ENCODE assay signal across 18 cellular contexts in the genomic region with DNA sequence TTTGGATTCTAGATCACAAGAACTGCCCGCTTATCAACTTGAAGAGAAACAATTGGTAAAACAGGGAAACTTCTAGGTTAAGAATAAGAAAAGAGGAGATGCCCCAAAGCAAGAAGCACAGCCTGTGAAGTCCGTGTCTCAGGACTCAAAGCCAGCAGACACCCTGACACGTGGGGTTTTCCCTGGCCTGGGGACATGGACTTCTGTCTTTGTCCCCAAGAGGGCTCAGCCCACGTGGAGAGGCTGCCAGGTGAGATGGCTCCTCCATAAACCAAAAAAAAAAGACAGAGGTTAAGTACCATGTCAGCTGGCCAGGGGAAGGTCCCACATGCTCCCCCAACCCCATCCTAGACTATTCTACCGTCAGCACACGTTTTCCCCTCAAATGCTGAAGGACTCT. TPM values are rescaled to one million over a fixed set of nuclear protein-coding genes. Genes with fewer than 3 reads are reported as not detected.
DNase-seq lines count a peak whose midpoint lies in the region; ATAC-seq, FAIRE-seq and TF ChIP-seq lines count a peak whose summit lies in the region.
"Had no signal": no experiment of that assay in that cellular context is flagged by ENCODE, and none has a peak within 500 bp of the region (broad histone marks: within the 10 kb centered on the region; RNA-seq: fewer than 3 reads in every experiment).

No MANE protein-coding gene starts in this region.

- peak overlapping the region; percentile 93 for H3K27ac ChIP-seq in left ventricle myocardium inferior (replicated peaks)
- H3K27ac ChIP-seq in H1 (ENCODE audit: low read depth, low read length) = no peak overlapping the region
- H3K27ac ChIP-seq in uterus = peak overlapping the region; percentile 5 to 7

- no peaks in the 10 kb centered on the region for H3K79me2 ChIP-seq in H1 (ENCODE audit: control insufficient read depth in 1 of 2, insufficient read depth in 2 of 2, low read length in 2 of 2)

- POLR2A ChIA-PET in H1 (lab: Charles Lee; ENCODE audit: partially characterized antibody) = no interaction called here

- no peaks in the 10 kb centered on the region for H3K9me3 Mint-ChIP-seq in nephron progenitor cell
- H3K9me3 Mint-ChIP-seq in natural killer cell treated with Interleukin-12 subunit alpha and Interleukin-12 subunit beta and Interleukin-15 and Interleukin-18, amount 100 ng/mL, for 72 hours = no peaks in the 10 kb centered on the region
- H3K9me3 Mint-ChIP-seq: activated CD4-positive, alpha-beta T cell treated with anti-CD3 and anti-CD28 coated beads, Interleukin-2, amount 10 ng/mL, durations not matched to agents 7 days and 5 days; activated T-cell treated with anti-CD3 and anti-CD28 coated beads, Interleukin-2, amount 50 U/mL, for 72 hours; stimulated activated effector memory CD8-positive, alpha-beta T cell treated with anti-CD3 and anti-CD28 coated beads, Interleukin-12 subunit alpha, Interleukin-12 subunit beta, amount 100 ng/mL, for 72 hours had no signal

- CTCF ChIA-PET in H1 (lab: Charles Lee; ENCODE audit: partially characterized antibody) = interaction anchor here (1.8 to 2.0 kb wide), 2 partner anchors 10 to 12 kb away, joined by 7 to 10 read pairs; no protein-coding TSS in a partner anchor

- H2AK5ac ChIP-seq in H1 (ENCODE audit: low read depth, low read length) = peak overlapping the region; percentile 70; the same call in 1 of the 2 replicates

- TF ChIP-seq EP300 in H1 (IDR thresholded peaks at IDR 0.05; ENCODE audit: borderline replicate concordance in 1 of 2, low read depth in 2 of 2, low read length in 2 of 2) = no peak

- H3K9me3 ChIP-seq in left ventricle myocardium inferior (replicated peaks) (no peaks in the 10 kb centered on the region), H1 (ENCODE audit: insufficient read depth in 2 of 2, low read depth in 1 of 2, low read length in 1 of 2) (no peaks in the 10 kb centered on the region), uterus (no peaks in the 10 kb centered on the region)

- H3K18ac ChIP-seq in H1 (ENCODE audit: extremely low read depth, low read length) = peak overlapping the region; percentile 55; the same call in 1 of the 2 replicates

- no peak for FAIRE-seq in H1 (lab: Jason Lieb, UNC)

- no peak overlapping the region for H3K4me3 ChIP-seq in left ventricle myocardium inferior
- no peak overlapping the region for H3K4me3 ChIP-seq in H1 (ENCODE audit: extremely low read depth in 1 of 4, insufficient read depth in 2 of 4, low read depth in 3 of 4, low read length in 4 of 4)
- H3K4me3 ChIP-seq in uterus = no peak overlapping the region

- peak overlapping the region; percentile 48 for H3K27ac Mint-ChIP-seq in nephron progenitor cell
- peak overlapping the region in 1 of 2 donors; percentile 62 for H3K27ac Mint-ChIP-seq in natural killer cell treated with Interleukin-12 subunit alpha and Interleukin-12 subunit beta and Interleukin-15 and Interleukin-18, amount 100 ng/mL, for 72 hours
- H3K27ac Mint-ChIP-seq: activated CD4-positive, alpha-beta T cell treated with anti-CD3 and anti-CD28 coated beads, Interleukin-2, amount 10 ng/mL, durations not matched to agents 7 days and 5 days; activated T-cell treated with anti-CD3 and anti-CD28 coated beads, Interleukin-2, amount 50 U/mL, for 72 hours; stimulated activated effector memory CD8-positive, alpha-beta T cell treated with anti-CD3 and anti-CD28 coated beads, Interleukin-12 subunit alpha, Interleukin-12 subunit beta, amount 100 ng/mL, for 72 hours had no signal

- no peak for TF ChIP-seq CTCF in left ventricle myocardium inferior (IDR thresholded peaks at IDR 0.05; ENCODE audit: borderline replicate concordance)
- no peak for TF ChIP-seq CTCF in H1 (IDR thresholded peaks at IDR 0.05; ENCODE audit: control extremely low read depth in 1 of 3, insufficient read depth in 1 of 3, low read depth in 1 of 3, low read length in 3 of 3)
- no peak for TF ChIP-seq CTCF in nephron progenitor cell (IDR thresholded peaks at IDR 0.05)
- no peak for TF ChIP-seq CTCF in uterus (IDR thresholded peaks at IDR 0.05)

- TF ChIP-seq POLR2A in H1 (IDR thresholded peaks at IDR 0.05; ENCODE audit: control extremely low read depth in 1 of 2, low read depth in 2 of 2, low read length in 2 of 2) (no peak), uterus (IDR thresholded peaks at IDR 0.05) (no peak)

- no peaks in the 10 kb centered on the region for H3K27me3 ChIP-seq in left ventricle myocardium inferior (ENCODE audit: low read depth)
- H3K27me3 ChIP-seq in H1 (replicated peaks in 1 of 4; ENCODE audit: control insufficient read depth in 3 of 4, extremely low read depth in 1 of 4, insufficient read depth in 3 of 4, low read length in 3 of 4) = no peaks in the 10 kb centered on the region
- no peaks in the 10 kb centered on the region for H3K27me3 ChIP-seq in uterus

- TF ChIP-seq RAD21 in H1 (IDR thresholded peaks at IDR 0.05 in 1 of 2, conservative IDR thresholded peaks at IDR 0.05 in 1 of 2; ENCODE audit: low read depth in 2 of 2, low read length in 2 of 2) = no peak

- no peak overlapping the region for H3K23ac ChIP-seq in H1 (ENCODE audit: insufficient read length)

- peaks cover 26% of the 10 kb centered on the region for H3K27me3 Mint-ChIP-seq in nephron progenitor cell (ENCODE audit: low read depth, poor library complexity)
- H3K27me3 Mint-ChIP-seq in natural killer cell treated with Interleukin-12 subunit alpha and Interleukin-12 subunit beta and Interleukin-15 and Interleukin-18, amount 100 ng/mL, for 72 hours = no peaks in the 10 kb centered on the region
- H3K27me3 Mint-ChIP-seq: activated CD4-positive, alpha-beta T cell treated with anti-CD3 and anti-CD28 coated beads, Interleukin-2, amount 10 ng/mL, durations not matched to agents 7 days and 5 days had no signal

- H3K36me3 Mint-ChIP-seq in nephron progenitor cell (ENCODE audit: low read depth) = no peaks in the 10 kb centered on the region
- peaks cover 4% of the 10 kb centered on the region for H3K36me3 Mint-ChIP-seq in natural killer cell treated with Interleukin-12 subunit alpha and Interleukin-12 subunit beta and Interleukin-15 and Interleukin-18, amount 100 ng/mL, for 72 hours
- H3K36me3 Mint-ChIP-seq: stimulated activated effector memory CD8-positive, alpha-beta T cell treated with anti-CD3 and anti-CD28 coated beads, Interleukin-12 subunit alpha, Interleukin-12 subunit beta, amount 100 ng/mL, for 72 hours had no signal

- H3K9ac ChIP-seq in H1 (replicated peaks in 1 of 4; ENCODE audit: extremely low read depth in 1 of 4, low read depth in 3 of 4, low read length in 3 of 4) = no peak overlapping the region

- no peak overlapping the region for H4K5ac ChIP-seq in H1 (ENCODE audit: insufficient read length, low read depth, low read length)

- H3K79me1 ChIP-seq in H1 (ENCODE audit: low read depth, low read length) = no peaks in the 10 kb centered on the region; the same call in 1 of the 2 replicates

- no peak overlapping the region for H2AFZ ChIP-seq in H1 (ENCODE audit: low read length)

- 0 out of 2 replicates have a peak overlapping the region, but pooled peaks have one; percentile 57 for H2BK20ac ChIP-seq in H1 (ENCODE audit: low read length)

- peaks cover 41% of the 10 kb centered on the region for H3K4me1 Mint-ChIP-seq in nephron progenitor cell
- peaks cover 29 to 47% of the 10 kb centered on the region in 2 donors for H3K4me1 Mint-ChIP-seq in natural killer cell treated with Interleukin-12 subunit alpha and Interleukin-12 subunit beta and Interleukin-15 and Interleukin-18, amount 100 ng/mL, for 72 hours (ENCODE audit: low read depth in 2 of 2)

- no peaks in the 10 kb centered on the region for H3K23me2 ChIP-seq in H1 (ENCODE audit: low read depth, low read length)

- DNase-seq in left ventricle myocardium inferior = no peak
- no peak for DNase-seq in Right ventricle myocardium superior
- no peak for DNase-seq in H1 (ENCODE audit: low read depth in 1 of 2, low spot score in 2 of 2)
- no peak for DNase-seq in nephron progenitor cell
- no peak for DNase-seq in uterus
- no peak for DNase-seq in HCEC 1CT
- no peak for DNase-seq in NCI-H2107 (lab: John Stamatoyannopoulos, UW)
- no peak for DNase-seq in natural killer cell treated with Interleukin-12 subunit alpha and Interleukin-12 subunit beta and Interleukin-15 and Interleukin-18, amount 100 ng/mL, for 72 hours (ENCODE audit: low spot score)
- DNase-seq: activated CD4-positive, alpha-beta T cell treated with anti-CD3 and anti-CD28 coated beads, Interleukin-2, amount 10 ng/mL, durations not matched to agents 7 days and 5 days; activated T-cell treated with anti-CD3 and anti-CD28 coated beads, Interleukin-2, amount 50 U/mL, for 72 hours; DMS 273 treated with DMSO at 0.1 percent for 48 hours; Kasumi-1; naive thymus-derived CD4-positive, alpha-beta T cell; NCI-H1930; NCI-H748 treated with DMSO at 0.1 percent for 48 hours; stimulated activated CD4-positive, alpha-beta T cell treated with anti-CD3 and anti-CD28 coated beads, Interleukin-4, amount 100 ng/mL, for 4 hours had no signal

- H3K4me2 ChIP-seq in H1 (ENCODE audit: insufficient read depth in 1 of 2, low read depth in 2 of 2, low read length in 2 of 2) = peak overlapping the region in 1 of 2 experiments; percentile 22; a peak in 1 of 4 replicates

- peak overlapping the region; percentile 67 for H2BK120ac ChIP-seq in H1 (replicated peaks; ENCODE audit: low read depth, low read length)

- H2BK15ac ChIP-seq in H1 (ENCODE audit: low read length) = no peak overlapping the region

- 83% methylated on average over 6 of the region's 6 CpGs; no CpG with 5 or more reads in 1 of the 2 experiments for WGBS in H1 (ENCODE audit: extremely low coverage in 1 of 2, insufficient coverage in 1 of 2, insufficient read length in 1 of 2, insufficient replicate concordance in 2 of 2, low coverage in 1 of 2, low lambda C conversion rate in 2 of 2, missing lambda C conversion rate in 1 of 2), 2 experiments

- peak overlapping the region; percentile 41 for H2BK12ac ChIP-seq in H1 (ENCODE audit: low read depth, low read length)

- no peaks in the 10 kb centered on the region for H4K20me1 ChIP-seq in H1 (replicated peaks in 1 of 2; ENCODE audit: control insufficient read depth in 1 of 2, insufficient read depth in 2 of 2, low read length in 2 of 2)

- H3K14ac ChIP-seq in H1 (ENCODE audit: insufficient read length) = no peak overlapping the region

- H3K4me1 ChIP-seq in left ventricle myocardium inferior (peaks cover 82% of the 10 kb centered on the region), H1 (replicated peaks in 1 of 4; ENCODE audit: control insufficient read depth in 3 of 4, insufficient read depth in 4 of 4, low read length in 3 of 4) (peaks cover 16 to 23% (median 20%) of the 10 kb centered on the region in 4 experiments), uterus (peaks cover 0 to 6% of the 10 kb centered on the region in 2 donors)

- no peak overlapping the region for H2BK5ac ChIP-seq in H1 (ENCODE audit: low read depth, low read length)

- no peak for ATAC-seq in Right ventricle myocardium superior (ENCODE audit: poor library complexity)
- ATAC-seq in natural killer cell treated with Interleukin-12 subunit alpha and Interleukin-12 subunit beta and Interleukin-15 and Interleukin-18, amount 100 ng/mL, for 72 hours = no peak
- ATAC-seq: activated T-cell treated with anti-CD3 and anti-CD28 coated beads, Interleukin-2, amount 50 U/mL, for 72 hours; naive thymus-derived CD4-positive, alpha-beta T cell; stimulated activated effector memory CD8-positive, alpha-beta T cell treated with anti-CD3 and anti-CD28 coated beads, Interleukin-12 subunit alpha, Interleukin-12 subunit beta, amount 100 ng/mL, for 72 hours had no signal

- H3K56ac ChIP-seq in H1 (replicated peaks; ENCODE audit: insufficient read length, low read depth, low read length) = no peak overlapping the region

- peak overlapping the region; percentile 71 for H4K91ac ChIP-seq in H1 (replicated peaks; ENCODE audit: insufficient read length, low read length)

- peak overlapping the region; percentile 51 for H3K4ac ChIP-seq in H1 (replicated peaks; ENCODE audit: insufficient read length, low read depth, low read length)

- H4K8ac ChIP-seq in H1 (ENCODE audit: extremely low read depth, insufficient read depth, low read length) = no peak overlapping the region

- H3K36me3 ChIP-seq in left ventricle myocardium inferior (peaks cover 5% of the 10 kb centered on the region), H1 (ENCODE audit: control insufficient read depth in 2 of 4, insufficient read depth in 4 of 4, low read length in 3 of 4) (no peaks in the 10 kb centered on the region), uterus (no peaks in the 10 kb centered on the region)

- intact Hi-C loops in left ventricle myocardium inferior (cut with micrococcal nuclease) (no loop called here), Right ventricle myocardium superior (cut with DNase I) (no loop called here), uterus (cut with DNase I; ENCODE audit: low total_unique reads) (no loop called here)

- H3K4me3 Mint-ChIP-seq in nephron progenitor cell = no peak overlapping the region
- no peak overlapping the region for H3K4me3 Mint-ChIP-seq in natural killer cell treated with Interleukin-12 subunit alpha and Interleukin-12 subunit beta and Interleukin-15 and Interleukin-18, amount 100 ng/mL, for 72 hours
- H3K4me3 Mint-ChIP-seq: activated CD4-positive, alpha-beta T cell treated with anti-CD3 and anti-CD28 coated beads, Interleukin-2, amount 10 ng/mL, durations not matched to agents 7 days and 5 days; activated T-cell treated with anti-CD3 and anti-CD28 coated beads, Interleukin-2, amount 50 U/mL, for 72 hours; naive thymus-derived CD4-positive, alpha-beta T cell; stimulated activated effector memory CD8-positive, alpha-beta T cell treated with anti-CD3 and anti-CD28 coated beads, Interleukin-12 subunit alpha, Interleukin-12 subunit beta, amount 100 ng/mL, for 72 hours had no signal

RNA-seq across cellular contexts. Expression of a gene that starts 9.9 kb away (rescaled TPM):
- total RNA-seq in left ventricle myocardium inferior (233 TPM), Right ventricle myocardium superior (265 TPM), uterus (100 to 1,000 TPM in 3 of 4 donors, 10 to 100 TPM in 1; 84.9 to 266 (median 203) TPM)
- 29.4 and 31.2 TPM in 2 replicates for total RNA-seq in H1 (2021; fragmentation: NEBNext Ultra II Directional; extraction: Animal tissue kit (Norgen Biotek cat#: 25700))
- polyA plus RNA-seq in H1 (2011; rRNA removed) = 27.2 and 29.5 TPM in 2 replicates
- 32.8 TPM for polyA plus RNA-seq in H1 (2011; cell fraction: cytosol; rRNA removed)
- polyA plus RNA-seq in H1 (2011; cell fraction: nucleus; rRNA removed) = 24.9 TPM
- 27.7 to 33.6 TPM (median 29.1 TPM) in 4 replicates for polyA plus RNA-seq in H1 (2012, experiment 1 of 2)
- polyA plus RNA-seq in H1 (2012, experiment 2 of 2) = 22.1 TPM
- 31.5 TPM for polyA plus RNA-seq in H1 (2013, experiment 1 of 2)
- 31.6 TPM for polyA plus RNA-seq in H1 (2013, experiment 2 of 2)
- 13.3 and 15.1 TPM in 2 replicates for polyA minus RNA-seq in H1 (2011; rRNA and poly(A)+ RNA removed)
- polyA minus RNA-seq in H1 (2011; cell fraction: cytosol; rRNA and poly(A)+ RNA removed) = 12.4 TPM
- polyA minus RNA-seq in H1 (2011; cell fraction: nucleus; rRNA and poly(A)+ RNA removed) = 9.6 TPM
- total RNA-seq in natural killer cell treated with Interleukin-12 subunit alpha and Interleukin-12 subunit beta and Interleukin-15 and Interleukin-18, amount 100 ng/mL, for 72 hours = 100 to 1,000 TPM; 158 to 170 TPM

RNA-seq across cellular contexts. Expression of a gene that starts 38.2 kb away (rescaled TPM):
- total RNA-seq in left ventricle myocardium inferior (51.1 TPM), Right ventricle myocardium superior (70.5 TPM), uterus (10 to 100 TPM in 3 of 4 donors, 1 to 10 TPM in 1; 7.8 to 50.3 (median 21.6) TPM)
- 126 and 135 TPM in 2 replicates for total RNA-seq in H1 (2021; fragmentation: NEBNext Ultra II Directional; extraction: Animal tissue kit (Norgen Biotek cat#: 25700))
- polyA plus RNA-seq in H1 (2011; rRNA removed) = 135 and 168 TPM in 2 replicates
- 159 TPM for polyA plus RNA-seq in H1 (2011; cell fraction: cytosol; rRNA removed)
- polyA plus RNA-seq in H1 (2011; cell fraction: nucleus; rRNA removed) = 86.7 TPM
- polyA plus RNA-seq in H1 (2012, experiment 1 of 2) = 137 to 177 TPM (median 167 TPM) in 4 replicates
- 169 TPM for polyA plus RNA-seq in H1 (2012, experiment 2 of 2)
- polyA plus RNA-seq in H1 (2013, experiment 1 of 2) = 90.2 TPM
- 97.3 TPM for polyA plus RNA-seq in H1 (2013, experiment 2 of 2)
- 98.2 and 115 TPM in 2 replicates for polyA minus RNA-seq in H1 (2011; rRNA and poly(A)+ RNA removed)
- 83.5 TPM for polyA minus RNA-seq in H1 (2011; cell fraction: cytosol; rRNA and poly(A)+ RNA removed)
- 27.6 TPM for polyA minus RNA-seq in H1 (2011; cell fraction: nucleus; rRNA and poly(A)+ RNA removed)
- 10 to 100 TPM; 18.0 to 35.1 TPM for total RNA-seq in natural killer cell treated with Interleukin-12 subunit alpha and Interleukin-12 subunit beta and Interleukin-15 and Interleukin-18, amount 100 ng/mL, for 72 hours

RNA-seq across cellular contexts. Expression of a gene that starts 58.4 kb away (rescaled TPM):
- total RNA-seq in left ventricle myocardium inferior (3.5 TPM), Right ventricle myocardium superior (2.9 TPM), uterus (10 to 100 TPM in 2 of 4 donors, 1 to 10 TPM in 2; 8.7 to 17.7 (median 10.8) TPM)
- 63.5 and 66.8 TPM in 2 replicates for total RNA-seq in H1 (2021; fragmentation: NEBNext Ultra II Directional; extraction: Animal tissue kit (Norgen Biotek cat#: 25700))
- 53.5 and 93.8 TPM in 2 replicates for polyA plus RNA-seq in H1 (2011; rRNA removed)
- polyA plus RNA-seq in H1 (2011; cell fraction: cytosol; rRNA removed) = 58.9 TPM
- 23.5 TPM for polyA plus RNA-seq in H1 (2011; cell fraction: nucleus; rRNA removed)
- polyA plus RNA-seq in H1 (2012, experiment 1 of 2) = 56.9 to 68.1 TPM (median 58.4 TPM) in 4 replicates
- polyA plus RNA-seq in H1 (2012, experiment 2 of 2) = 26.8 TPM
- polyA plus RNA-seq in H1 (2013, experiment 1 of 2) = 31.2 TPM
- 29.8 TPM for polyA plus RNA-seq in H1 (2013, experiment 2 of 2)
- 100 and 149 TPM in 2 replicates for polyA minus RNA-seq in H1 (2011; rRNA and poly(A)+ RNA removed)
- polyA minus RNA-seq in H1 (2011; cell fraction: cytosol; rRNA and poly(A)+ RNA removed) = 53.1 TPM
- polyA minus RNA-seq in H1 (2011; cell fraction: nucleus; rRNA and poly(A)+ RNA removed) = 25.0 TPM
- 100 to 1,000 TPM in 1 of 2 donors, 10 to 100 TPM in 1; 59.0 to 159 TPM for total RNA-seq in natural killer cell treated with Interleukin-12 subunit alpha and Interleukin-12 subunit beta and Interleukin-15 and Interleukin-18, amount 100 ng/mL, for 72 hours
- total RNA-seq: H4 had no signal
